In genomic region chr16:77868478-77868877, GRCh38 we compare ENCODE assay signal across 11 cellular contexts.
DNase-seq lines count a peak whose midpoint lies in the region; ATAC-seq, FAIRE-seq and TF ChIP-seq lines count a peak whose summit lies in the region.
"Had no signal": no experiment of that assay in that cellular context is flagged by ENCODE, and none has a peak within 500 bp of the region (broad histone marks: within the 10 kb centered on the region; RNA-seq: fewer than 3 reads in every experiment).

No MANE protein-coding gene starts in this region.

- H3K4me2 ChIP-seq in smooth muscle cell = no peak overlapping the region

- H3K9me3 Mint-ChIP-seq in activated CD4-positive, alpha-beta memory T cell treated with anti-CD3 and anti-CD28 coated beads for 36 hours = no peaks in the 10 kb centered on the region

- no peaks in the 10 kb centered on the region for H3K4me1 ChIP-seq in effector memory CD4-positive, alpha-beta T cell (ENCODE audit: control insufficient read depth, insufficient read depth, low read length, poor library complexity, severe bottlenecking)
- no peaks in the 10 kb centered on the region for H3K4me1 ChIP-seq in kidney (ENCODE audit: control insufficient read depth in 1 of 2, insufficient read depth in 1 of 2, low read depth in 1 of 2, low read length in 2 of 2)
- H3K4me1 ChIP-seq in smooth muscle cell (ENCODE audit: low read depth) = no peaks in the 10 kb centered on the region

- H3K4me3 ChIP-seq in effector memory CD4-positive, alpha-beta T cell (ENCODE audit: insufficient read depth, low read depth, low read length, poor library complexity, severe bottlenecking) = no peak overlapping the region
- no peak overlapping the region for H3K4me3 ChIP-seq in kidney (ENCODE audit: low read length in 2 of 2)
- no peak overlapping the region for H3K4me3 ChIP-seq in smooth muscle cell

- no peaks in the 10 kb centered on the region for H3K79me2 ChIP-seq in smooth muscle cell (ENCODE audit: low read depth)

- H3K27ac Mint-ChIP-seq in activated CD4-positive, alpha-beta memory T cell treated with anti-CD3 and anti-CD28 coated beads for 36 hours = no peak overlapping the region
- H3K27ac Mint-ChIP-seq: T-helper 17 cell had no signal

- POLR2A ChIA-PET in activated CD4-positive, alpha-beta memory T cell treated with anti-CD3 and anti-CD28 coated beads for 36 hours (lab: Charles Lee) = no interaction called here

- no peaks in the 10 kb centered on the region for H3K9me3 ChIP-seq in effector memory CD4-positive, alpha-beta T cell (ENCODE audit: control insufficient read depth, low read length)
- H3K9me3 ChIP-seq in kidney (ENCODE audit: control insufficient read depth in 1 of 2, low read length in 2 of 2) (no peaks in the 10 kb centered on the region), smooth muscle cell (replicated peaks; ENCODE audit: low read depth) (no peaks in the 10 kb centered on the region)

- peaks cover 2% of the 10 kb centered on the region for H3K27me3 Mint-ChIP-seq in activated CD4-positive, alpha-beta memory T cell treated with anti-CD3 and anti-CD28 coated beads for 36 hours

- 88% methylated on average over 5 of the region's 5 CpGs for WGBS in smooth muscle cell (ENCODE audit: low lambda C conversion rate)

- no peak overlapping the region for H3K4me3 Mint-ChIP-seq in activated CD4-positive, alpha-beta memory T cell treated with anti-CD3 and anti-CD28 coated beads for 36 hours
- H3K4me3 Mint-ChIP-seq: T-helper 17 cell had no signal

- H3K27ac ChIP-seq in effector memory CD4-positive, alpha-beta T cell (ENCODE audit: insufficient read depth, low read length, poor library complexity, severe bottlenecking) = no peak overlapping the region
- H3K27ac ChIP-seq in kidney (ENCODE audit: low read depth in 2 of 2, low read length in 2 of 2) (no peak overlapping the region), smooth muscle cell (ENCODE audit: low read depth) (no peak overlapping the region)

- intact Hi-C loops in activated CD4-positive, alpha-beta memory T cell treated with anti-CD3 and anti-CD28 coated beads for 36 hours (cut with micrococcal nuclease) = no loop called here
- intact Hi-C loops in kidney (cut with DNase I) = no loop called here

- ATAC-seq in GM18868 (IDR thresholded peaks at IDR 0.05; ENCODE audit: unreplicated experiment) (peak; percentile 82), GM19468 (IDR thresholded peaks at IDR 0.05; ENCODE audit: extremely low read depth, unreplicated experiment) (peak; percentile 70), HG03064 (IDR thresholded peaks at IDR 0.05; ENCODE audit: low read depth, unreplicated experiment) (peak; percentile 95)
- ATAC-seq: T-helper 17 cell had no signal

- CTCF ChIA-PET in activated CD4-positive, alpha-beta memory T cell treated with anti-CD3 and anti-CD28 coated beads for 36 hours (lab: Charles Lee) = no interaction called here

- H3K9ac ChIP-seq in kidney (ENCODE audit: low read length in 2 of 2) (no peak overlapping the region), smooth muscle cell (ENCODE audit: low read depth) (no peak overlapping the region)

- no peak for FAIRE-seq in kidney (lab: Jason Lieb, UNC)
- FAIRE-seq: endothelial cell of umbilical vein, keratinocyte had no signal

- no peaks in the 10 kb centered on the region for H3K36me3 ChIP-seq in effector memory CD4-positive, alpha-beta T cell (ENCODE audit: control insufficient read depth, insufficient read depth, low read length)
- H3K36me3 ChIP-seq in kidney (ENCODE audit: control insufficient read depth in 1 of 2, insufficient read depth in 2 of 2, low read length in 2 of 2) = no peaks in the 10 kb centered on the region
- no peaks in the 10 kb centered on the region for H3K36me3 ChIP-seq in smooth muscle cell (ENCODE audit: low read depth)

- H3K27me3 ChIP-seq in effector memory CD4-positive, alpha-beta T cell (replicated peaks; ENCODE audit: control insufficient read depth, insufficient read depth, low read length, poor library complexity, severe bottlenecking) = no peaks in the 10 kb centered on the region
- H3K27me3 ChIP-seq in smooth muscle cell (ENCODE audit: low read depth) = no peaks in the 10 kb centered on the region

- DNase-seq in activated CD4-positive, alpha-beta memory T cell treated with anti-CD3 and anti-CD28 coated beads for 36 hours = peak; percentile 33
- DNase-seq in effector memory CD4-positive, alpha-beta T cell = no peak
- DNase-seq in kidney (no peak), smooth muscle cell (lab: John Stamatoyannopoulos, UW; ENCODE audit: unreplicated experiment) (no peak)
- DNase-seq: NCI-H446 treated with DMSO at 0.1 percent for 48 hours, T-helper 17 cell had no signal

- peaks cover 16% of the 10 kb centered on the region for H3K4me1 Mint-ChIP-seq in activated CD4-positive, alpha-beta memory T cell treated with anti-CD3 and anti-CD28 coated beads for 36 hours (ENCODE audit: low read depth)

- H3K36me3 Mint-ChIP-seq in activated CD4-positive, alpha-beta memory T cell treated with anti-CD3 and anti-CD28 coated beads for 36 hours = no peaks in the 10 kb centered on the region

- H4K20me1 ChIP-seq in smooth muscle cell (ENCODE audit: low read depth) = no peaks in the 10 kb centered on the region

- no peak overlapping the region for H2AFZ ChIP-seq in smooth muscle cell (ENCODE audit: low read depth)

- TF ChIP-seq CTCF in kidney (IDR thresholded peaks at IDR 0.05; ENCODE audit: borderline replicate concordance, extremely low read depth, insufficient read depth) (no peak), smooth muscle cell (IDR thresholded peaks at IDR 0.05; ENCODE audit: borderline replicate concordance, insufficient read depth, poor library complexity, severe bottlenecking) (no peak)

- H3F3A ChIP-seq in smooth muscle cell (ENCODE audit: low read depth) = no peaks in the 10 kb centered on the region
